Comparison of ENCODE assay signal across 8 cellular contexts in the genomic region with DNA sequence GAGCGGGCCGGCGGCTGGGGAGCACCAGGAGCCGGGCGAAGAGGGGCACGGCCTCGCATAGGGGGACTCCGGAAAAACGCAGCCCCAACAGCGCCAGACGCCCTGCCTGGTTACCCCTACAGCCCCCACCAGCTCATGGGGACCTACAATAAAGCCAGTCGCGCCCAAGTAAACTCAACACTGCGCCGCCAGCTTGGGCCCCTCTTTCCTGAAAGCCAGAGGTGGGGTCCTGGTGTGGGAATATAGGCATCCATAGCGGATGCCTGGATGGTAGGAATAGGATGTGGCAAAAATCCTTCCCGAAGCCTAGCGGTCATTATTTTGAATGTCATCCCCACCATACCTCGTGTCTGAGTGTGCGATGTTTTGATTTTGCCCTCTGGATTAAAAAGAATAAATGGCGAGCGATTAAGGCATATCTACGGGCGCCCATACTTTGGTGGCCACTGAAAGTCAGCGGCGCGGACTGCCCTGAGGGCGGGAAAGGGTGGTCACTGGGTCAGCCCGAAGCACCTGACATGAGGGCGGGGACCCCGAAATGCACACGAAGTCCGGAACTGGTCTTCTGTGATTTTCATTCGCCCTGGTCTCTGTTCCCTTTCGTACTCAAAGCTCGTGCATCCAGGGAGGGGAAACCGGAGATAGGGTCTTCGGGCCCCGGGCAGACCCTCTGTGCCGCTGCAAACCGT. TPM values are rescaled to one million over a fixed set of nuclear protein-coding genes. Genes with fewer than 3 reads are reported as not detected.
DNase-seq lines count a peak whose midpoint lies in the region.

A gene with protein sequence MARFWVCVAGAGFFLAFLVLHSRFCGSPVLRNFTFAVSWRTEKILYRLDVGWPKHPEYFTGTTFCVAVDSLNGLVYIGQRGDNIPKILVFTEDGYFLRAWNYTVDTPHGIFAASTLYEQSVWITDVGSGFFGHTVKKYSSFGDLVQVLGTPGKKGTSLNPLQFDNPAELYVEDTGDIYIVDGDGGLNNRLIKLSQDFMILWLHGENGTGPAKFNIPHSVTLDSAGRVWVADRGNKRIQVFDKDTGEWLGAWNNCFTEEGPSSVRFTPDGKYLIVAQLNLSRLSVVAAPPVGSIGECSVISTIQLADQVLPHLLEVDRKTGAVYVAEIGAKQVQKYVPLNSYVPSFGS (plus strand): TSS at position 577 of the 689 bp plus-strand sequence. CDS start 184 bp downstream, outside the sequence.
A gene (minus strand): TSS at position 210 of the 689 bp plus-strand sequence. CDS start 847 bp downstream, outside the sequence.

- no peaks in the 10 kb centered on the region for H3K9me3 ChIP-seq in ES-I3 (ENCODE audit: control insufficient read depth, insufficient read depth, low read length)

- CTCF ChIA-PET in activated naive CD4-positive, alpha-beta T cell treated with anti-CD3 and anti-CD28 coated beads, Interleukin-2, amount 10 ng/mL, durations not matched to agents 7 days and 5 days (lab: Charles Lee), result interaction anchor here (1.2 to 2.2 kb wide), 2 partner anchors 9 to 12 kb away, joined by 3 to 6 read pairs; no protein-coding TSS in a partner anchor

- H3K4me1 Mint-ChIP-seq in activated naive CD4-positive, alpha-beta T cell treated with anti-CD3 and anti-CD28 coated beads, Interleukin-2, amount 10 ng/mL, durations not matched to agents 7 days and 5 days, result peaks cover 60% of the 10 kb centered on the region

- no peaks in the 10 kb centered on the region for H3K27me3 Mint-ChIP-seq in activated naive CD4-positive, alpha-beta T cell treated with anti-CD3 and anti-CD28 coated beads, Interleukin-2, amount 10 ng/mL, durations not matched to agents 7 days and 5 days

- peaks cover 3% of the 10 kb centered on the region; the same call in 1 of the 2 replicates for H3K4me1 ChIP-seq in ES-I3 (ENCODE audit: insufficient read depth, low read length)

- DNase-seq in HCEC 1CT, result peak; percentile 79
- DNase-seq in NAMALWA (ENCODE audit: low spot score), result peak; percentile 86
- DNase-seq in SK-N-DZ (ENCODE audit: low spot score), result peak; percentile 96
- peak; percentile 88 for DNase-seq in activated naive CD4-positive, alpha-beta T cell treated with anti-CD3 and anti-CD28 coated beads, Interleukin-2, amount 10 ng/mL, durations not matched to agents 7 days and 5 days
- DNase-seq in germinal center (ENCODE audit: low spot score), result peak; percentile 59
- DNase-seq in non-pigmented ciliary epithelial cell (ENCODE audit: low read depth), result peak; percentile 45
- DNase-seq in superior temporal gyrus (ENCODE audit: extremely low spot score), result peak; percentile 99

- H3K9me3 Mint-ChIP-seq in activated naive CD4-positive, alpha-beta T cell treated with anti-CD3 and anti-CD28 coated beads, Interleukin-2, amount 10 ng/mL, durations not matched to agents 7 days and 5 days, result no peaks in the 10 kb centered on the region

- peak within 1 kb of the TSS; percentile 97 for H3K27ac Mint-ChIP-seq in activated naive CD4-positive, alpha-beta T cell treated with anti-CD3 and anti-CD28 coated beads, Interleukin-2, amount 10 ng/mL, durations not matched to agents 7 days and 5 days

- peaks cover 12% of the 10 kb centered on the region for H3K36me3 Mint-ChIP-seq in activated naive CD4-positive, alpha-beta T cell treated with anti-CD3 and anti-CD28 coated beads, Interleukin-2, amount 10 ng/mL, durations not matched to agents 7 days and 5 days

- no peaks in the 10 kb centered on the region; the same call in 1 of the 2 replicates for H3K36me3 ChIP-seq in ES-I3 (ENCODE audit: insufficient read depth, low read length)

- H3K4me3 Mint-ChIP-seq in activated naive CD4-positive, alpha-beta T cell treated with anti-CD3 and anti-CD28 coated beads, Interleukin-2, amount 10 ng/mL, durations not matched to agents 7 days and 5 days, result peak within 1 kb of the TSS; percentile 96

- peak within 1 kb of the TSS; percentile 76 for H3K9ac ChIP-seq in ES-I3 (ENCODE audit: low read depth, low read length)

RNA-seq across cellular contexts. Expression of the first gene that starts in this region (rescaled TPM):
- 19.4 and 19.8 TPM in 2 replicates for polyA plus RNA-seq in SK-N-DZ (2014; cell fraction: cytosol; rRNA removed)
- polyA plus RNA-seq in SK-N-DZ (2014; cell fraction: nucleus; rRNA removed), result 59.7 and 61.3 TPM in 2 replicates

RNA-seq across cellular contexts. Expression of the second gene that starts in this region (rescaled TPM):
- 22.7 and 23.5 TPM in 2 replicates for polyA plus RNA-seq in SK-N-DZ (2014; cell fraction: cytosol; rRNA removed)
- 37.1 and 54.0 TPM in 2 replicates for polyA plus RNA-seq in SK-N-DZ (2014; cell fraction: nucleus; rRNA removed)

Comparison
In these comparisons a context has a peak if more than half of its experiments do, and no peak if none do; other contexts are left out.
1. Peak in every context shown above with its lines: DNase-seq.
2. DNase-seq: peak in every context shown above with its lines; median percentile 99 in superior temporal gyrus; 96 in SK-N-DZ; 88 in activated naive CD4-positive, alpha-beta T cell treated with anti-CD3 and anti-CD28 coated beads, Interleukin-2, amount 10 ng/mL, durations not matched to agents 7 days and 5 days; 86 in NAMALWA; 79 in HCEC 1CT; 59 in germinal center; 45 in non-pigmented ciliary epithelial cell.